ENCODE assay signal across 32 cellular contexts in the genomic region with DNA sequence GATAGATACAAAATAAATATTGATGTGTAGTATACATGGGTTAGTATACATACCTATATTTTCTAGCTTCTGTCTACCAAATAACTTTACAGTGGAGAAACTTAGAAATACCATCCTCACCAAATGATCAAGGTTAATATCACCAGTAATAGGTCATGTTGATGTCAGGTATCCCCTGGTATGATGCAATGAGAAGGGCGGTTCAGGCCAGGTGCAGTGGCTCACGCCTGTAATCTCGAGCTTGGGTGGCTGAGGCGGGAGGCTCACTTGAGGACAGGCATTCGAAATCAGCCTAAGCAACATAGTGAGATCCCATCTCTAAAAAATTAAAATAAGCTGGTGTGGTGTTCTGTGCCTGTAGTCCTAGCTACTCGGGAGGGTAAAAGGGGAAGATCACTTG. TPM values are rescaled to one million over a fixed set of nuclear protein-coding genes. Genes with fewer than 3 reads are reported as not detected.
"Had no signal": no experiment of that assay in that cellular context is flagged by ENCODE, and none has a peak within 500 bp of the region (broad histone marks: within the 10 kb centered on the region; RNA-seq: fewer than 3 reads in every experiment).

No MANE protein-coding gene starts in this region.

- H3K36me3 ChIP-seq: ascending aorta, cardiac muscle cell had no signal

- H3K9me3 ChIP-seq: ascending aorta had no signal

- H3K27me3 ChIP-seq: ascending aorta, cardiac muscle cell had no signal

- H3K4me3 ChIP-seq: ascending aorta, cardiac muscle cell had no signal

- DNase-seq: activated B cell treated with CpG ODN at 0.5 μM for 24 hours; activated CD4-positive, alpha-beta memory T cell treated with anti-CD3 and anti-CD28 coated beads, Interleukin-2, amount 10 ng/mL, durations not matched to agents 7 days and 5 days; activated CD4-positive, alpha-beta T cell treated with anti-CD3 and anti-CD28 coated beads for 48 hours; activated CD4-positive, alpha-beta T cell treated with anti-CD3 and anti-CD28 coated beads, Interleukin-2, amount 10 ng/mL, durations not matched to agents 7 days and 5 days; activated CD4-positive, alpha-beta T cell treated with anti-CD3 and anti-CD28 coated beads, Interleukin-2, amount 50 U/mL, for 48 hours; activated CD4-positive, CD25-positive, alpha-beta regulatory T cell treated with anti-CD3 and anti-CD28 coated beads, Interleukin-2, amount 50 U/mL, for 72 hours; activated CD8-positive, alpha-beta memory T cell treated with anti-CD3 and anti-CD28 coated beads for 24 hours; activated CD8-positive, alpha-beta memory T cell treated with anti-CD3 and anti-CD28 coated beads, Interleukin-2, amount 10 ng/mL, durations not matched to agents 7 days and 5 days; activated CD8-positive, alpha-beta memory T cell treated with anti-CD3 and anti-CD28 coated beads, Interleukin-2, amount 50 U/mL, for 48 hours; activated CD8-positive, alpha-beta T cell treated with anti-CD3 and anti-CD28 coated beads, Interleukin-2, amount 10 ng/mL, durations not matched to agents 7 days and 5 days; activated effector memory CD4-positive, alpha-beta T cell treated with Interleukin-2 at 50 U/mL for 16 hours; activated gamma-delta T cell; activated naive CD4-positive, alpha-beta T cell treated with anti-CD3 and anti-CD28 coated beads, Interleukin-2, amount 10 ng/mL, durations not matched to agents 7 days and 5 days; activated naive CD4-positive, alpha-beta T cell treated with Interleukin-2 at 50 U/mL for 16 hours; activated naive CD8-positive, alpha-beta T cell treated with anti-CD3 and anti-CD28 coated beads, Interleukin-2, amount 10 ng/mL, durations not matched to agents 7 days and 5 days; activated naive CD8-positive, alpha-beta T cell treated with anti-CD3 and anti-CD28 coated beads, Interleukin-2, amount 50 U/mL, for 24 hours; activated T-cell treated with anti-CD3 and anti-CD28 coated beads, Interleukin-2, amount 50 U/mL, for 24 hours; activated T-cell treated with anti-CD3 and anti-CD28 coated beads, Interleukin-2, amount 50 U/mL, for 48 hours; amygdala; anterior cingulate cortex; caudate nucleus; cerebellar nuclear complex; T-helper 1 cell; T-helper 2 cell; T-helper 9 cell had no signal

- H3K27ac ChIP-seq: ascending aorta, cardiac muscle cell, VCaP had no signal

- FAIRE-seq: bronchial epithelial cell, TTC549 had no signal

- ATAC-seq: activated CD8-positive, alpha-beta memory T cell treated with anti-CD3 and anti-CD28 coated beads, Interleukin-2, amount 10 ng/mL, durations not matched to agents 7 days and 5 days; activated CD8-positive, alpha-beta T cell treated with anti-CD3 and anti-CD28 coated beads, Interleukin-2, amount 10 ng/mL, durations not matched to agents 7 days and 5 days; activated naive CD8-positive, alpha-beta T cell treated with anti-CD3 and anti-CD28 coated beads, Interleukin-2, amount 50 U/mL, for 24 hours had no signal

RNA-seq across cellular contexts. Expression of a gene that starts 38.6 kb away (rescaled TPM):
- total RNA-seq: activated B cell treated with CpG ODN at 0.5 μM for 24 hours; activated CD4-positive, alpha-beta memory T cell treated with anti-CD3 and anti-CD28 coated beads, Interleukin-2, amount 10 ng/mL, durations not matched to agents 7 days and 5 days; activated CD4-positive, alpha-beta T cell treated with anti-CD3 and anti-CD28 coated beads, Interleukin-2, amount 10 ng/mL, durations not matched to agents 7 days and 5 days; activated CD8-positive, alpha-beta memory T cell treated with anti-CD3 and anti-CD28 coated beads, Interleukin-2, amount 10 ng/mL, durations not matched to agents 7 days and 5 days; activated CD8-positive, alpha-beta T cell treated with anti-CD3 and anti-CD28 coated beads, Interleukin-2, amount 10 ng/mL, durations not matched to agents 7 days and 5 days; activated naive CD8-positive, alpha-beta T cell treated with anti-CD3 and anti-CD28 coated beads, Interleukin-2, amount 10 ng/mL, durations not matched to agents 7 days and 5 days; activated T-helper 2 cell treated with anti-CD3 and anti-CD28 coated beads, Interferon-gamma antibody, Interleukin-2, Interleukin-4, amounts not matched to agents 10 μg/mL and 5 μg/mL and 100 μg/mL, durations not matched to agents 14 hours and 24 hours and 36 hours; ascending aorta; bronchial epithelial cell; cardiac muscle cell; chondrocyte had no signal
- polyA plus RNA-seq: cardiac muscle cell had no signal
